ENCODE assay signal across 16 cellular contexts in genomic region chr17:72056155-72056554, GRCh38.
DNase-seq lines count a peak whose midpoint lies in the region; ATAC-seq and TF ChIP-seq lines count a peak whose summit lies in the region.
"Had no signal": no experiment of that assay in that cellular context is flagged by ENCODE, and none has a peak within 500 bp of the region (broad histone marks: within the 10 kb centered on the region; RNA-seq: fewer than 3 reads in every experiment).

No MANE protein-coding gene starts in this region.

- H3K79me2 ChIP-seq in OCI-LY3 (ENCODE audit: low read length) (no peaks in the 10 kb centered on the region), mammary epithelial cell (ENCODE audit: insufficient read depth, low read length) (no peaks in the 10 kb centered on the region), smooth muscle cell (ENCODE audit: low read depth) (no peaks in the 10 kb centered on the region)

- H3K9ac ChIP-seq in OCI-LY3 (ENCODE audit: low read length) (no peak overlapping the region), mammary epithelial cell (ENCODE audit: insufficient read depth, low read length) (no peak overlapping the region), smooth muscle cell (ENCODE audit: low read depth) (no peak overlapping the region)
- H3K9ac ChIP-seq: GM23248 had no signal

- peak; percentile 42 for ATAC-seq in GM18511 (IDR thresholded peaks at IDR 0.05; ENCODE audit: unreplicated experiment)

- no peak for TF ChIP-seq CTCF in OCI-LY3 (IDR thresholded peaks at IDR 0.05; ENCODE audit: low read depth, low read length)
- no peak for TF ChIP-seq CTCF in mammary epithelial cell (conservative IDR thresholded peaks at IDR 0.05 in 1 of 2, IDR thresholded peaks at IDR 0.05 in 1 of 2; ENCODE audit: extremely low read depth in 1 of 2, insufficient read depth in 1 of 2, low read depth in 1 of 2, low read length in 2 of 2)
- no peak for TF ChIP-seq CTCF in suprapubic skin (IDR thresholded peaks at IDR 0.05)
- TF ChIP-seq CTCF in smooth muscle cell (IDR thresholded peaks at IDR 0.05; ENCODE audit: borderline replicate concordance, insufficient read depth, poor library complexity, severe bottlenecking) = no peak

- H3K4me3 ChIP-seq in OCI-LY3 (ENCODE audit: low read length) = no peak overlapping the region
- no peak overlapping the region for H3K4me3 ChIP-seq in mammary epithelial cell (replicated peaks in 1 of 3; ENCODE audit: insufficient read depth in 1 of 3, low read depth in 2 of 3, low read length in 3 of 3)
- peak overlapping the region; percentile 18 for H3K4me3 ChIP-seq in suprapubic skin
- no peak overlapping the region for H3K4me3 ChIP-seq in smooth muscle cell
- H3K4me3 ChIP-seq: GM23248 had no signal

- intact Hi-C loops in mammary epithelial cell (cut with micrococcal nuclease) (loop anchor here (1.0 to 5.0 kb wide), 4 partner anchors 62 to 818 kb away; no protein-coding TSS in a partner anchor), cardiac septum (cut with DNase I) (no loop called here)

- H3K36me3 ChIP-seq in OCI-LY3 (replicated peaks; ENCODE audit: low read depth, low read length) = no peaks in the 10 kb centered on the region
- no peaks in the 10 kb centered on the region for H3K36me3 ChIP-seq in mammary epithelial cell (ENCODE audit: insufficient read depth, low read length)
- no peaks in the 10 kb centered on the region for H3K36me3 ChIP-seq in suprapubic skin
- H3K36me3 ChIP-seq in smooth muscle cell (ENCODE audit: low read depth) = no peaks in the 10 kb centered on the region

- H3K4me2 ChIP-seq in OCI-LY3 (ENCODE audit: low read length) (0 out of 2 replicates have a peak overlapping the region, but pooled peaks have one; percentile 14), mammary epithelial cell (ENCODE audit: insufficient read depth, low read depth, low read length) (peak overlapping the region; percentile 23), smooth muscle cell (no peak overlapping the region)

- H3K27me3 ChIP-seq in OCI-LY3 (ENCODE audit: low read depth, low read length) = no peaks in the 10 kb centered on the region
- H3K27me3 ChIP-seq in mammary epithelial cell (ENCODE audit: insufficient read depth, low read length) = no peaks in the 10 kb centered on the region
- H3K27me3 ChIP-seq in suprapubic skin = peaks cover 16% of the 10 kb centered on the region
- peaks cover 7% of the 10 kb centered on the region for H3K27me3 ChIP-seq in smooth muscle cell (ENCODE audit: low read depth)

- TF ChIP-seq EP300 in suprapubic skin (IDR thresholded peaks at IDR 0.05) = no peak

- 9% methylated on average over 4 of the region's 4 CpGs for WGBS in mammary epithelial cell (ENCODE audit: low coverage, missing lambda C conversion rate)
- 84% methylated on average over 4 of the region's 4 CpGs for WGBS in suprapubic skin
- WGBS in smooth muscle cell (ENCODE audit: low lambda C conversion rate) = 94% methylated on average over 4 of the region's 4 CpGs

- in situ Hi-C loops in mammary epithelial cell (cut with MboI; ENCODE audit: low sequenced_read_pairs in 2 of 2) = no loop called here

- dilution Hi-C loops in mammary epithelial cell (cut with HindIII; ENCODE audit: low sequenced_read_pairs) = no loop called here

- H3F3A ChIP-seq in smooth muscle cell (ENCODE audit: low read depth) = no peaks in the 10 kb centered on the region

- peak; percentile 44 for DNase-seq in mammary epithelial cell
- no peak for DNase-seq in suprapubic skin (ENCODE audit: low spot score in 2 of 2)
- DNase-seq in smooth muscle cell (lab: John Stamatoyannopoulos, UW; ENCODE audit: unreplicated experiment) = no peak
- no peak for DNase-seq in DMS79 treated with DMSO at 0.1 percent for 48 hours (lab: John Stamatoyannopoulos, UW)
- no peak for DNase-seq in cardiac septum (ENCODE audit: low spot score)
- DNase-seq: C1 segment of cervical spinal cord; Calu3; CD4-positive, alpha-beta memory T cell; COR-L47; DMS53; DND-41; GM23248; H7; HCEC 1CT had no signal

- H3K27ac ChIP-seq in OCI-LY3 (ENCODE audit: low read length) = no peak overlapping the region
- no peak overlapping the region for H3K27ac ChIP-seq in mammary epithelial cell (ENCODE audit: insufficient read depth, low read depth, low read length)
- peak overlapping the region; percentile 29 for H3K27ac ChIP-seq in suprapubic skin
- H3K27ac ChIP-seq in smooth muscle cell (ENCODE audit: low read depth) = no peak overlapping the region
- H3K27ac ChIP-seq: GM23248 had no signal

- TF ChIP-seq POLR2A in suprapubic skin (IDR thresholded peaks at IDR 0.05) = no peak

- H3K4me1 ChIP-seq in OCI-LY3 (ENCODE audit: low read length) (peaks cover 11% of the 10 kb centered on the region), mammary epithelial cell (ENCODE audit: insufficient read depth, low read length) (peaks cover 42% of the 10 kb centered on the region), suprapubic skin (no peaks in the 10 kb centered on the region), smooth muscle cell (ENCODE audit: low read depth) (peaks cover 6% of the 10 kb centered on the region)

- CTCF ChIA-PET in mammary epithelial cell (lab: Charles Lee; ENCODE audit: low non-redundant PET) = no interaction called here

- H3K9me3 ChIP-seq in OCI-LY3 (ENCODE audit: insufficient read depth, low read length) (no peaks in the 10 kb centered on the region), mammary epithelial cell (replicated peaks; ENCODE audit: insufficient read depth, low read length) (no peaks in the 10 kb centered on the region), suprapubic skin (no peaks in the 10 kb centered on the region), smooth muscle cell (replicated peaks; ENCODE audit: low read depth) (no peaks in the 10 kb centered on the region)

- H2AFZ ChIP-seq in OCI-LY3 (ENCODE audit: low read depth, low read length) (no peak overlapping the region), mammary epithelial cell (ENCODE audit: low read depth, low read length) (peak overlapping the region; percentile 87), smooth muscle cell (ENCODE audit: low read depth) (no peak overlapping the region)
- H2AFZ ChIP-seq: GM23248 had no signal

- BruUV-seq in mammary epithelial cell (replicated peaks; lab: Mats Ljungman, UMichigan) = no TSS peak

- no peaks in the 10 kb centered on the region for H4K20me1 ChIP-seq in OCI-LY3 (ENCODE audit: insufficient read depth, low read length)
- H4K20me1 ChIP-seq in mammary epithelial cell (ENCODE audit: insufficient read depth, low read length) = no peaks in the 10 kb centered on the region
- H4K20me1 ChIP-seq in smooth muscle cell (ENCODE audit: low read depth) = no peaks in the 10 kb centered on the region
